Comparison of ENCODE assay signal across 34 cellular contexts in the genomic region with DNA sequence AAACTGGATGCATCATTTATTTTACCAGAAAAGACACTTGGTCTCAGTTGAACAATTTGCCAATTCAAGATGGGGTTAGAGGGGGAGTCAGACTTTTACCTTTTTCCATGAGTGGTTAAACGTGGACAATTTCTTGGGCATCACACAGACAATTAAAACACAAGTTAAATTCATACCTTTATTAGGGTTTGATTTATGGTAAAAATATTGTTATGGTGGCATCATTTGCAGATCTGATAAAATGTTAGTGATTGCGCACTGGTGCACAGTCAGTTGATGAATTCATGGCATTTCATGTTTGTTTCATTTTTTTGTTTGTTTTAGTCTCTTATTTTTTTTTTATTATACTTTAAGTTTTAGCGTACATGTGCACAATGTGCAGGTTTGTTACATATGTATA.
"Had no signal": no experiment of that assay in that cellular context is flagged by ENCODE, and none has a peak within 500 bp of the region (broad histone marks: within the 10 kb centered on the region; RNA-seq: fewer than 3 reads in every experiment).

No MANE protein-coding gene starts in this region.

- H3K9me3 ChIP-seq: adrenal gland, ascending aorta, body of pancreas had no signal

- H3K27ac ChIP-seq: adrenal gland, ascending aorta, body of pancreas, brain microvascular endothelial cell, breast epithelium, cardiac muscle cell had no signal

- H3K36me3 ChIP-seq: adrenal gland, ascending aorta, brain microvascular endothelial cell, breast epithelium, cardiac muscle cell had no signal

- H3K4me3 ChIP-seq: adrenal gland, ascending aorta, body of pancreas, breast epithelium, cardiac muscle cell had no signal

- FAIRE-seq: astrocyte, bronchial epithelial cell had no signal

- ATAC-seq: activated naive CD4-positive, alpha-beta T cell treated with anti-CD3 and anti-CD28 coated beads, Interleukin-2, amount 50 U/mL, for 72 hours; activated naive CD8-positive, alpha-beta T cell treated with anti-CD3 and anti-CD28 coated beads, Interleukin-2, amount 50 U/mL, for 24 hours; activated T-cell treated with anti-CD3 and anti-CD28 coated beads, Interleukin-2, amount 50 U/mL, for 4 hours; activated T-cell treated with anti-CD3 and anti-CD28 coated beads, Interleukin-2, amount 50 U/mL, for 72 hours; activated T-helper 17 cell treated with anti-CD3 and anti-CD28 coated beads, Interleukin-2, amount 50 U/mL, for 72 hours; body of pancreas had no signal

- H3K27me3 ChIP-seq: adrenal gland, ascending aorta, body of pancreas, brain microvascular endothelial cell, breast epithelium, cardiac muscle cell had no signal

- DNase-seq: activated effector memory CD4-positive, alpha-beta T cell treated with anti-CD3 and anti-CD28 coated beads, Interleukin-2, amount 50 U/mL, for 16 hours; activated effector memory CD4-positive, alpha-beta T cell treated with Interleukin-2 at 50 U/mL for 16 hours; activated gamma-delta T cell; activated gamma-delta T cell treated with Interleukin-2 at 50 U/mL for 16 hours; activated naive CD4-positive, alpha-beta T cell; activated naive CD4-positive, alpha-beta T cell treated with anti-CD3 and anti-CD28 coated beads for 36 hours; activated naive CD4-positive, alpha-beta T cell treated with anti-CD3 and anti-CD28 coated beads, Interleukin-2, amount 10 ng/mL, durations not matched to agents 7 days and 5 days; activated naive CD4-positive, alpha-beta T cell treated with anti-CD3 and anti-CD28 coated beads, Interleukin-2, amount 50 U/mL, for 16 hours; activated naive CD4-positive, alpha-beta T cell treated with Interleukin-2 at 50 U/mL for 16 hours; activated naive CD8-positive, alpha-beta T cell treated with anti-CD3 and anti-CD28 coated beads for 36 hours; activated naive CD8-positive, alpha-beta T cell treated with anti-CD3 and anti-CD28 coated beads, Interleukin-2, amount 10 ng/mL, durations not matched to agents 7 days and 5 days; activated naive CD8-positive, alpha-beta T cell treated with anti-CD3 and anti-CD28 coated beads, Interleukin-2, amount 50 U/mL, for 24 hours; activated T-cell treated with anti-CD3 and anti-CD28 coated beads, Interleukin-2, amount 50 U/mL, for 1 hour; activated T-cell treated with anti-CD3 and anti-CD28 coated beads, Interleukin-2, amount 50 U/mL, for 24 hours; activated T-cell treated with anti-CD3 and anti-CD28 coated beads, Interleukin-2, amount 50 U/mL, for 4 hours; activated T-cell treated with anti-CD3 and anti-CD28 coated beads, Interleukin-2, amount 50 U/mL, for 48 hours; activated T-cell treated with anti-CD3 and anti-CD28 coated beads, Interleukin-2, amount 50 U/mL, for 72 hours; adrenal gland; amniotic stem cell; amygdala; anterior cingulate cortex; aorta; body of pancreas; brain microvascular endothelial cell; caudate nucleus; central memory CD4-positive, alpha-beta T cell; cerebellar nuclear complex had no signal

- H3K4me1 ChIP-seq: adrenal gland, ascending aorta, body of pancreas, breast epithelium had no signal
